ENCODE assay signal across 1 cellular context in the genomic region with DNA sequence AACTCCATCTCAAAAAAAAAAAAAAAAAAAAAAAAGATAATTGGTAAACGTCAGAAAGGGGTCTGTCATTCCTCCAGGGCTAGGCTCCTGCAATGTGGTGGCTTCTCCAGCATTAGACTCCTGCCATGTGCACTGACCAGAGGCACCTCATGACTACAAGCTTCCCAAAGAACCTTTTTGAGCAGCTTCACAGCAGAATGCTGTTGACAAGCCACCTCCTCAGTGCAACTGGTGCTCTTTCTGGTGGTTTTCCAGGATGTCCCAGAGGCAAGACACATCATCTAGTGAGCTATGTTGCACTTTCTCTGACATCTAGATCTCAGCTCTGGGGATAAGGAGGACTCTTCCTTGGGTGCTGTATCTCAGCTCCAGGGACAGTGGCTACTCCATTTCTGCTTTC.
TF ChIP-seq lines count a peak whose summit lies in the region.

No MANE protein-coding gene starts in this region.

TF ChIP-seq in GM23338, 12 proteins besides CTCF, POLR2A, EP300 and RAD21 (continued from another document):
- TF ChIP-seq, protein P1, sequence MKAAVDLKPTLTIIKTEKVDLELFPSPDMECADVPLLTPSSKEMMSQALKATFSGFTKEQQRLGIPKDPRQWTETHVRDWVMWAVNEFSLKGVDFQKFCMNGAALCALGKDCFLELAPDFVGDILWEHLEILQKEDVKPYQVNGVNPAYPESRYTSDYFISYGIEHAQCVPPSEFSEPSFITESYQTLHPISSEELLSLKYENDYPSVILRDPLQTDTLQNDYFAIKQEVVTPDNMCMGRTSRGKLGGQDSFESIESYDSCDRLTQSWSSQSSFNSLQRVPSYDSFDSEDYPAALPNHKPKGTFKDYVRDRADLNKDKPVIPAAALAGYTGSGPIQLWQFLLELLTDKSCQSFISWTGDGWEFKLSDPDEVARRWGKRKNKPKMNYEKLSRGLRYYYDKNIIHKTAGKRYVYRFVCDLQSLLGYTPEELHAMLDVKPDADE (IDR thresholded peaks at IDR 0.05), result no peak
- TF ChIP-seq, protein P2, sequence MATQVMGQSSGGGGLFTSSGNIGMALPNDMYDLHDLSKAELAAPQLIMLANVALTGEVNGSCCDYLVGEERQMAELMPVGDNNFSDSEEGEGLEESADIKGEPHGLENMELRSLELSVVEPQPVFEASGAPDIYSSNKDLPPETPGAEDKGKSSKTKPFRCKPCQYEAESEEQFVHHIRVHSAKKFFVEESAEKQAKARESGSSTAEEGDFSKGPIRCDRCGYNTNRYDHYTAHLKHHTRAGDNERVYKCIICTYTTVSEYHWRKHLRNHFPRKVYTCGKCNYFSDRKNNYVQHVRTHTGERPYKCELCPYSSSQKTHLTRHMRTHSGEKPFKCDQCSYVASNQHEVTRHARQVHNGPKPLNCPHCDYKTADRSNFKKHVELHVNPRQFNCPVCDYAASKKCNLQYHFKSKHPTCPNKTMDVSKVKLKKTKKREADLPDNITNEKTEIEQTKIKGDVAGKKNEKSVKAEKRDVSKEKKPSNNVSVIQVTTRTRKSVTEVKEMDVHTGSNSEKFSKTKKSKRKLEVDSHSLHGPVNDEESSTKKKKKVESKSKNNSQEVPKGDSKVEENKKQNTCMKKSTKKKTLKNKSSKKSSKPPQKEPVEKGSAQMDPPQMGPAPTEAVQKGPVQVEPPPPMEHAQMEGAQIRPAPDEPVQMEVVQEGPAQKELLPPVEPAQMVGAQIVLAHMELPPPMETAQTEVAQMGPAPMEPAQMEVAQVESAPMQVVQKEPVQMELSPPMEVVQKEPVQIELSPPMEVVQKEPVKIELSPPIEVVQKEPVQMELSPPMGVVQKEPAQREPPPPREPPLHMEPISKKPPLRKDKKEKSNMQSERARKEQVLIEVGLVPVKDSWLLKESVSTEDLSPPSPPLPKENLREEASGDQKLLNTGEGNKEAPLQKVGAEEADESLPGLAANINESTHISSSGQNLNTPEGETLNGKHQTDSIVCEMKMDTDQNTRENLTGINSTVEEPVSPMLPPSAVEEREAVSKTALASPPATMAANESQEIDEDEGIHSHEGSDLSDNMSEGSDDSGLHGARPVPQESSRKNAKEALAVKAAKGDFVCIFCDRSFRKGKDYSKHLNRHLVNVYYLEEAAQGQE (IDR thresholded peaks at IDR 0.05; ENCODE audit: unreplicated experiment), result no peak
- no peak for TF ChIP-seq CREB1 (CRISPR knock-in tag; IDR thresholded peaks at IDR 0.05; ENCODE audit: low read depth)
- TF ChIP-seq EZH2 (IDR thresholded peaks at IDR 0.05; ENCODE audit: low read depth, unreplicated experiment), result no peak
- TF ChIP-seq, protein P3, sequence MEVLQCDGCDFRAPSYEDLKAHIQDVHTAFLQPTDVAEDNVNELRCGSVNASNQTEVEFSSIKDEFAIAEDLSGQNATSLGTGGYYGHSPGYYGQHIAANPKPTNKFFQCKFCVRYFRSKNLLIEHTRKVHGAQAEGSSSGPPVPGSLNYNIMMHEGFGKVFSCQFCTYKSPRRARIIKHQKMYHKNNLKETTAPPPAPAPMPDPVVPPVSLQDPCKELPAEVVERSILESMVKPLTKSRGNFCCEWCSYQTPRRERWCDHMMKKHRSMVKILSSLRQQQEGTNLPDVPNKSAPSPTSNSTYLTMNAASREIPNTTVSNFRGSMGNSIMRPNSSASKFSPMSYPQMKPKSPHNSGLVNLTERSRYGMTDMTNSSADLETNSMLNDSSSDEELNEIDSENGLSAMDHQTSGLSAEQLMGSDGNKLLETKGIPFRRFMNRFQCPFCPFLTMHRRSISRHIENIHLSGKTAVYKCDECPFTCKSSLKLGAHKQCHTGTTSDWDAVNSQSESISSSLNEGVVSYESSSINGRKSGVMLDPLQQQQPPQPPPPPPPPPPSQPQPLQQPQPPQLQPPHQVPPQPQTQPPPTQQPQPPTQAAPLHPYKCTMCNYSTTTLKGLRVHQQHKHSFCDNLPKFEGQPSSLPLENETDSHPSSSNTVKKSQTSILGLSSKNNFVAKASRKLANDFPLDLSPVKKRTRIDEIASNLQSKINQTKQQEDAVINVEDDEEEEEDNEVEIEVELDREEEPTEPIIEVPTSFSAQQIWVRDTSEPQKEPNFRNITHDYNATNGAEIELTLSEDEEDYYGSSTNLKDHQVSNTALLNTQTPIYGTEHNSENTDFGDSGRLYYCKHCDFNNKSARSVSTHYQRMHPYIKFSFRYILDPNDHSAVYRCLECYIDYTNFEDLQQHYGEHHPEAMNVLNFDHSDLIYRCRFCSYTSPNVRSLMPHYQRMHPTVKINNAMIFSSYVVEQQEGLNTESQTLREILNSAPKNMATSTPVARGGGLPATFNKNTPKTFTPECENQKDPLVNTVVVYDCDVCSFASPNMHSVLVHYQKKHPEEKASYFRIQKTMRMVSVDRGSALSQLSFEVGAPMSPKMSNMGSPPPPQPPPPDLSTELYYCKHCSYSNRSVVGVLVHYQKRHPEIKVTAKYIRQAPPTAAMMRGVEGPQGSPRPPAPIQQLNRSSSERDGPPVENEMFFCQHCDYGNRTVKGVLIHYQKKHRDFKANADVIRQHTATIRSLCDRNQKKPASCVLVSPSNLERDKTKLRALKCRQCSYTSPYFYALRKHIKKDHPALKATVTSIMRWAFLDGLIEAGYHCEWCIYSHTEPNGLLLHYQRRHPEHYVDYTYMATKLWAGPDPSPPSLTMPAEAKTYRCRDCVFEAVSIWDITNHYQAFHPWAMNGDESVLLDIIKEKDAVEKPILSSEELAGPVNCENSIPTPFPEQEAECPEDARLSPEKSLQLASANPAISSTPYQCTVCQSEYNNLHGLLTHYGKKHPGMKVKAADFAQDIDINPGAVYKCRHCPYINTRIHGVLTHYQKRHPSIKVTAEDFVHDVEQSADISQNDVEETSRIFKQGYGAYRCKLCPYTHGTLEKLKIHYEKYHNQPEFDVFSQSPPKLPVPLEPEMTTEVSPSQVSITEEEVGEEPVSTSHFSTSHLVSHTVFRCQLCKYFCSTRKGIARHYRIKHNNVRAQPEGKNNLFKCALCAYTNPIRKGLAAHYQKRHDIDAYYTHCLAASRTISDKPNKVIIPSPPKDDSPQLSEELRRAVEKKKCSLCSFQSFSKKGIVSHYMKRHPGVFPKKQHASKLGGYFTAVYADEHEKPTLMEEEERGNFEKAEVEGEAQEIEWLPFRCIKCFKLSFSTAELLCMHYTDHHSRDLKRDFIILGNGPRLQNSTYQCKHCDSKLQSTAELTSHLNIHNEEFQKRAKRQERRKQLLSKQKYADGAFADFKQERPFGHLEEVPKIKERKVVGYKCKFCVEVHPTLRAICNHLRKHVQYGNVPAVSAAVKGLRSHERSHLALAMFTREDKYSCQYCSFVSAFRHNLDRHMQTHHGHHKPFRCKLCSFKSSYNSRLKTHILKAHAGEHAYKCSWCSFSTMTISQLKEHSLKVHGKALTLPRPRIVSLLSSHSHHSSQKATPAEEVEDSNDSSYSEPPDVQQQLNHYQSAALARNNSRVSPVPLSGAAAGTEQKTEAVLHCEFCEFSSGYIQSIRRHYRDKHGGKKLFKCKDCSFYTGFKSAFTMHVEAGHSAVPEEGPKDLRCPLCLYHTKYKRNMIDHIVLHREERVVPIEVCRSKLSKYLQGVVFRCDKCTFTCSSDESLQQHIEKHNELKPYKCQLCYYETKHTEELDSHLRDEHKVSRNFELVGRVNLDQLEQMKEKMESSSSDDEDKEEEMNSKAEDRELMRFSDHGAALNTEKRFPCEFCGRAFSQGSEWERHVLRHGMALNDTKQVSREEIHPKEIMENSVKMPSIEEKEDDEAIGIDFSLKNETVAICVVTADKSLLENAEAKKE (CRISPR knock-in tag; IDR thresholded peaks at IDR 0.05), result no peak
- TF ChIP-seq NANOG (IDR thresholded peaks at IDR 0.05; ENCODE audit: borderline replicate concordance), result no peak
- TF ChIP-seq ZNF331 (CRISPR knock-in tag; IDR thresholded peaks at IDR 0.05; ENCODE audit: low read depth), result no peak
- TF ChIP-seq STAT1 (IDR thresholded peaks at IDR 0.05; ENCODE audit: unreplicated experiment), result no peak
- no peak for TF ChIP-seq JUNB (IDR thresholded peaks at IDR 0.05; ENCODE audit: unreplicated experiment)
- no peak for TF ChIP-seq EZH2phosphoT487 (IDR thresholded peaks at IDR 0.05; ENCODE audit: unreplicated experiment)
